19 cellular contexts compared by ENCODE assay signal in genomic region chr3:151214459-151214858, GRCh38. TPM values are rescaled to one million over a fixed set of nuclear protein-coding genes. Genes with fewer than 3 reads are reported as not detected.
DNase-seq lines count a peak whose midpoint lies in the region; ATAC-seq, FAIRE-seq and TF ChIP-seq lines count a peak whose summit lies in the region.
"Had no signal": no experiment of that assay in that cellular context is flagged by ENCODE, and none has a peak within 500 bp of the region (broad histone marks: within the 10 kb centered on the region; RNA-seq: fewer than 3 reads in every experiment).

No MANE protein-coding gene starts in this region.

- intact Hi-C loops in dendritic cell treated with granulocyte-macrophage colony-stimulating factor and Interleukin-4, amounts not matched to agents 40 ng/mL and 50 ng/mL, for 4 days (cut with micrococcal nuclease): no loop called here
- intact Hi-C loops in HepG2 (cut with micrococcal nuclease; ENCODE audit: unreplicated experiment): loop anchor here (5.0 kb wide), 1 partner anchor 47 kb away; no protein-coding TSS in a partner anchor

- ATAC-seq in GM23338 (peak; percentile 56; the same call in 2 of the 3 replicates), HepG2 (no peak), GM21423 (IDR thresholded peaks at IDR 0.05; ENCODE audit: unreplicated experiment) (no peak)
- ATAC-seq in stimulated activated naive CD8-positive, alpha-beta T cell treated with anti-CD3 and anti-CD28 coated beads, Interleukin-15, Interleukin-2, amounts not matched to agents 100 U/mL and 50 U/mL, for 24 hours: no peak

- H3K36me3 ChIP-seq in GM23338 (ENCODE audit: insufficient read depth): no peaks in the 10 kb centered on the region
- H3K36me3 ChIP-seq in OCI-LY3 (replicated peaks; ENCODE audit: low read depth, low read length): no peaks in the 10 kb centered on the region
- H3K36me3 ChIP-seq in HepG2 (replicated peaks in 1 of 2; ENCODE audit: control insufficient read depth in 1 of 2, insufficient read depth in 2 of 2, low read length in 2 of 2): no peaks in the 10 kb centered on the region

- 68% methylated on average over 1 of the region's 1 CpG for WGBS in HepG2 (ENCODE audit: low lambda C conversion rate)

- FAIRE-seq in HepG2 (lab: Jason Lieb, UNC): no peak

- POLR2A ChIA-PET in HepG2 (lab: Yijun Ruan, JAX): no interaction called here

- H3K27me3 ChIP-seq in GM23338 (ENCODE audit: insufficient read depth) (no peaks in the 10 kb centered on the region), OCI-LY3 (ENCODE audit: low read depth, low read length) (no peaks in the 10 kb centered on the region), HepG2 (ENCODE audit: control insufficient read depth in 1 of 2, insufficient read depth in 2 of 2, low read length in 2 of 2) (no peaks in the 10 kb centered on the region)

- H3K4me1 Mint-ChIP-seq in GM23338: peaks cover 27% of the 10 kb centered on the region
- peaks cover 60% of the 10 kb centered on the region for H3K4me1 Mint-ChIP-seq in dendritic cell treated with granulocyte-macrophage colony-stimulating factor and Interleukin-4, amounts not matched to agents 40 ng/mL and 50 ng/mL, for 4 days (ENCODE audit: low read depth)

- no peak for TF ChIP-seq RAD21 in HepG2 (CRISPR knock-in tag; IDR thresholded peaks at IDR 0.05)

- no TSS peak for BruUV-seq in HepG2 (replicated peaks; lab: Mats Ljungman, UMichigan)

- H3K27ac ChIP-seq in GM23338 (ENCODE audit: low read depth): no peak overlapping the region
- H3K27ac ChIP-seq in OCI-LY3 (ENCODE audit: low read length): no peak overlapping the region
- no peak overlapping the region for H3K27ac ChIP-seq in HepG2 (ENCODE audit: extremely low read length, insufficient read depth, low read length)
- H3K27ac ChIP-seq: C4-2B had no signal

- H3K9me3 ChIP-seq in OCI-LY3 (ENCODE audit: insufficient read depth, low read length): no peaks in the 10 kb centered on the region
- H3K9me3 ChIP-seq in HepG2 (ENCODE audit: low read length): no peaks in the 10 kb centered on the region

- peaks cover 19% of the 10 kb centered on the region for H3K4me1 ChIP-seq in GM23338 (ENCODE audit: insufficient read depth)
- H3K4me1 ChIP-seq in OCI-LY3 (ENCODE audit: low read length): peaks cover 28% of the 10 kb centered on the region
- H3K4me1 ChIP-seq in HepG2 (ENCODE audit: insufficient read depth, low read length): peaks cover 30% of the 10 kb centered on the region

- TF ChIP-seq CTCF in GM23338 (conservative IDR thresholded peaks at IDR 0.05; ENCODE audit: low read depth in 2 of 2) (peak; percentile 57), OCI-LY3 (IDR thresholded peaks at IDR 0.05; ENCODE audit: low read depth, low read length) (peak; percentile 15; the same call in 1 of the 2 replicates), HepG2 (CRISPR knock-in tag; IDR thresholded peaks at IDR 0.05) (no peak)

- H3K9me3 Mint-ChIP-seq in GM23338: no peaks in the 10 kb centered on the region
- H3K9me3 Mint-ChIP-seq in dendritic cell treated with granulocyte-macrophage colony-stimulating factor and Interleukin-4, amounts not matched to agents 40 ng/mL and 50 ng/mL, for 4 days: no peaks in the 10 kb centered on the region

- no peaks in the 10 kb centered on the region for H3K27me3 Mint-ChIP-seq in GM23338 (ENCODE audit: insufficient read depth, low read depth, poor library complexity)
- no peaks in the 10 kb centered on the region for H3K27me3 Mint-ChIP-seq in dendritic cell treated with granulocyte-macrophage colony-stimulating factor and Interleukin-4, amounts not matched to agents 40 ng/mL and 50 ng/mL, for 4 days

- in situ Hi-C loops in HepG2 (cut with HindIII; ENCODE audit: extremely low pct_ligation_motif_present, low pct_unique_long_range_greater_than_20kb): loop anchor here (25.0 kb wide), 1 partner anchor 573 kb away; no protein-coding TSS in a partner anchor

- no peak overlapping the region for H3K4me3 Mint-ChIP-seq in GM23338
- no peak overlapping the region for H3K4me3 Mint-ChIP-seq in dendritic cell treated with granulocyte-macrophage colony-stimulating factor and Interleukin-4, amounts not matched to agents 40 ng/mL and 50 ng/mL, for 4 days

- H3K79me2 ChIP-seq in GM23338 (replicated peaks; ENCODE audit: insufficient read depth) (no peaks in the 10 kb centered on the region), OCI-LY3 (ENCODE audit: low read length) (no peaks in the 10 kb centered on the region), HepG2 (ENCODE audit: insufficient read depth, low read length) (no peaks in the 10 kb centered on the region)

- no peaks in the 10 kb centered on the region for H3K9me2 ChIP-seq in GM23338 (ENCODE audit: insufficient read depth)

- H4K20me1 ChIP-seq in GM23338 (replicated peaks; ENCODE audit: insufficient read depth) (no peaks in the 10 kb centered on the region), OCI-LY3 (ENCODE audit: insufficient read depth, low read length) (no peaks in the 10 kb centered on the region), HepG2 (ENCODE audit: insufficient read depth, low read length) (no peaks in the 10 kb centered on the region)

- H3K9ac ChIP-seq in OCI-LY3 (ENCODE audit: low read length): no peak overlapping the region
- H3K9ac ChIP-seq in HepG2 (ENCODE audit: insufficient read depth, low read depth, low read length): no peak overlapping the region

- H3K36me3 Mint-ChIP-seq in GM23338 (ENCODE audit: low read depth): no peaks in the 10 kb centered on the region
- H3K36me3 Mint-ChIP-seq in dendritic cell treated with granulocyte-macrophage colony-stimulating factor and Interleukin-4, amounts not matched to agents 40 ng/mL and 50 ng/mL, for 4 days (ENCODE audit: low read depth): peaks cover 29% of the 10 kb centered on the region

- CTCF ChIA-PET in HepG2 (lab: Yijun Ruan, JAX; ENCODE audit: low intra/inter-chr PET ratio, low total read pairs): no interaction called here

- H3F3A ChIP-seq in GM23338 (replicated peaks; ENCODE audit: low read depth): no peaks in the 10 kb centered on the region

- H3K4me2 ChIP-seq in GM23338 (no peak overlapping the region), OCI-LY3 (ENCODE audit: low read length) (no peak overlapping the region), HepG2 (ENCODE audit: low read depth, low read length) (no peak overlapping the region)

- TF ChIP-seq POLR2A in HepG2 (IDR thresholded peaks at IDR 0.05; ENCODE audit: insufficient read depth in 1 of 2, low read depth in 2 of 2, low read length in 2 of 2): no peak

- H2AFZ ChIP-seq in GM23338 (no peak overlapping the region), OCI-LY3 (ENCODE audit: low read depth, low read length) (no peak overlapping the region), HepG2 (ENCODE audit: low read length) (no peak overlapping the region)

- DNase-seq in GM23338 (ENCODE audit: low spot score) (peak; percentile 56), HepG2 (ENCODE audit: low spot score) (no peak), NCI-H146 (lab: John Stamatoyannopoulos, UW) (no peak), hepatic stellate cell (ENCODE audit: low spot score) (no peak)
- DNase-seq in stimulated activated naive CD8-positive, alpha-beta T cell treated with anti-CD3 and anti-CD28 coated beads, Interleukin-15, Interleukin-2, amounts not matched to agents 100 U/mL and 50 U/mL, for 24 hours: no peak
- DNase-seq: ACHN, DND-41, KBM-7, MV-4-11, NCI-H1417 treated with DMSO at 0.1 percent for 48 hours, NCI-H1930, NCI-H345, NCI-H526 treated with DMSO at 0.1 percent for 48 hours, Right ventricle myocardium superior had no signal

- TF ChIP-seq EP300 in HepG2 (IDR thresholded peaks at IDR 0.05; ENCODE audit: low read depth in 2 of 2, low read length in 2 of 2) (no peak), HepG2 (CRISPR knock-in tag; IDR thresholded peaks at IDR 0.05; ENCODE audit: borderline replicate concordance) (no peak)

- H3K4me3 ChIP-seq in GM23338 (no peak overlapping the region), OCI-LY3 (ENCODE audit: low read length) (no peak overlapping the region), HepG2 (replicated peaks in 1 of 3; ENCODE audit: insufficient read depth in 1 of 3, low read depth in 2 of 3, low read length in 3 of 3) (no peak overlapping the region)

- peak overlapping the region; percentile 71; the same call in 1 of the 2 replicates for H3K27ac Mint-ChIP-seq in GM23338
- peak overlapping the region; percentile 41 for H3K27ac Mint-ChIP-seq in dendritic cell treated with granulocyte-macrophage colony-stimulating factor and Interleukin-4, amounts not matched to agents 40 ng/mL and 50 ng/mL, for 4 days

TF ChIP-seq in GM23338, 12 proteins besides CTCF, POLR2A, EP300 and RAD21 (continues in another document):
- no peak for TF ChIP-seq ZNF114 (CRISPR knock-in tag; IDR thresholded peaks at IDR 0.05)
- no peak for TF ChIP-seq POLR2AphosphoS5 (IDR thresholded peaks at IDR 0.05; ENCODE audit: low read depth)

TF ChIP-seq in HepG2, 621 proteins besides CTCF, POLR2A, EP300 and RAD21 (continues in another document):
- TF ChIP-seq ZNF446 (CRISPR knock-in tag; IDR thresholded peaks at IDR 0.05) (no peak), RFX1 (IDR thresholded peaks at IDR 0.05) (no peak)

RNA-seq across cellular contexts. Expression of gene GPR171, which starts 11.4 kb away (rescaled TPM):
- not detected in 2 replicates for total RNA-seq in GM23338 (2014; rRNA removed; shearing (Covaris generic))
- polyA plus RNA-seq in GM23338 (2016; fragmentation: Nextera tagmentation; extraction: Ambion mirVana) (2.4 and 3.4 TPM in 2 replicates), HepG2 (2011; rRNA removed) (not detected in 2 replicates)
- not detected in 2 replicates for total RNA-seq in HepG2 (2016; rRNA removed; fragmentation: Illumina TruSeq; extraction: Trizol)
- total RNA-seq in HepG2 (2016; cell fraction: cytosol; rRNA removed; fragmentation: Illumina TruSeq; extraction: Trizol; ENCODE audit: low read depth): not detected in 2 replicates
- total RNA-seq in HepG2 (2016; cell fraction: insoluble cytoplasmic fraction; rRNA removed; fragmentation: Illumina TruSeq; extraction: Trizol): not detected in 2 replicates
- not detected in 2 replicates for total RNA-seq in HepG2 (2016; cell fraction: membrane; rRNA removed; fragmentation: Illumina TruSeq; extraction: Trizol)
- not detected in 2 replicates for total RNA-seq in HepG2 (2016; cell fraction: nucleus; rRNA removed; fragmentation: Illumina TruSeq; extraction: Trizol)
- not detected in 2 replicates for polyA plus RNA-seq in HepG2 (2011; cell fraction: cytosol; rRNA removed)
- not detected in 2 replicates for polyA plus RNA-seq in HepG2 (2011; cell fraction: nucleus; rRNA removed)
- polyA plus RNA-seq in HepG2 (2012): not detected in 2 replicates
- not detected in 2 replicates for polyA plus RNA-seq in HepG2 (2016; cell fraction: cytosol; fragmentation: Illumina TruSeq; extraction: Trizol; ENCODE audit: low read depth)
- polyA plus RNA-seq in HepG2 (2016; cell fraction: insoluble cytoplasmic fraction; fragmentation: Illumina TruSeq; extraction: Trizol; ENCODE audit: low read depth): not detected in 2 replicates
- polyA plus RNA-seq in HepG2 (2016; cell fraction: membrane; fragmentation: Illumina TruSeq; extraction: Trizol; ENCODE audit: low read depth): not detected in 2 replicates
- polyA plus RNA-seq in HepG2 (2016; cell fraction: nucleus; fragmentation: Illumina TruSeq; extraction: Trizol; ENCODE audit: insufficient read depth, low read depth): not detected in 2 replicates
- polyA minus RNA-seq in HepG2 (2011; rRNA and poly(A)+ RNA removed; ENCODE audit: low replicate concordance): not detected in 2 replicates
- polyA minus RNA-seq in HepG2 (2011; cell fraction: cytosol; rRNA and poly(A)+ RNA removed): not detected in 2 replicates
- polyA minus RNA-seq in HepG2 (2011; cell fraction: nucleus; rRNA and poly(A)+ RNA removed): not detected in 2 replicates
- total RNA-seq: G401 had no signal
